In the genomic region with DNA sequence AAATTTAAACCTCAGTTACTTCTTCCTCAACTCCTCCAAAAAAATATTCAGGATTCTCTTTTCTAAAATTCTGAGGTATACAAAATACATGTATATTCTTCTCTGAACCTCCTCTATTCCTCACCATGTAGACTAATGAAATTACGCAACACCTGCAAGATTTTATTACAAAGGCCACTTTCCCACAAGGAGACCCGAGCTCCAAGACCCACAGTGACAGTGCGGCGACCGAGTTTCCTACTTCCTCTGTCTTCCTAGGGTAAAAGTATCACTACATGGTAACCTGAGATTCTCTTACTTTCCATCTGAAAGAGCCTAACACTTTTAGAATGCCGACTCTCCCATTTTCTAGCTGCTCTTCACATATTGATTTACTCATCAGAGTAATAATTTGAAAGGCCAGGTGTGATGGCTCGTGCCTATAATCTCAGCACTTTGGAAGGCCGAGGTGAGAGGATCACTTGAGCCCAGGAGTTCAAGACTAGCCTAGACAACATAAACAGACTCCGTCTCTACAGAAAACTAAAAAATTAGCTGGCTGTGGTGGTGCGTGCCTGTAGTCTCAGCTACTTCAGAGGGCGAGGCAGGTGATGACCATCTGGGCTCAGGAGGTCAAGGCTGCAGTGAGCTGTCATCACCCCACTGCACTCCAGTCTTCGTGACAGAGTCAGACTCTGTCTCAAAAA, we compare ENCODE assay signal across 11 cellular contexts. TPM values are rescaled to one million over a fixed set of nuclear protein-coding genes. Genes with fewer than 3 reads are reported as not detected.
DNase-seq lines count a peak whose midpoint lies in the region; ATAC-seq, FAIRE-seq and TF ChIP-seq lines count a peak whose summit lies in the region.
"Had no signal": no experiment of that assay in that cellular context is flagged by ENCODE, and none has a peak within 500 bp of the region (broad histone marks: within the 10 kb centered on the region; RNA-seq: fewer than 3 reads in every experiment).

No MANE protein-coding gene starts in this region.

- H3K36me3 Mint-ChIP-seq in GM23338 (ENCODE audit: low read depth) (no peaks in the 10 kb centered on the region), progenitor cell of endocrine pancreas (ENCODE audit: insufficient read depth) (no peaks in the 10 kb centered on the region)
- H3K36me3 Mint-ChIP-seq in activated naive CD4-positive, alpha-beta T cell treated with anti-CD3 and anti-CD28 coated beads, Interleukin-2, amount 50 U/mL, for 72 hours = peaks cover 0 to 11% of the 10 kb centered on the region in 2 donors
- H3K36me3 Mint-ChIP-seq in naive thymus-derived CD4-positive, alpha-beta T cell = peaks cover 0 to 33% (median 15%) of the 10 kb centered on the region in 5 donors

- H3K36me3 ChIP-seq in BLaER1 treated with 17β-estradiol and CSF1 and Interleukin-3, amounts not matched to agents 10 nM and 100 nM = peaks cover 0 to 32% (median 14%) of the 10 kb centered on the region in 11 experiments; a peak in 12 of 22 replicates
- no peaks in the 10 kb centered on the region for H3K36me3 ChIP-seq in GM23338 (ENCODE audit: insufficient read depth)
- peaks cover 0 to 2% (median 0%) of the 10 kb centered on the region in 3 experiments for H3K36me3 ChIP-seq in naive thymus-derived CD4-positive, alpha-beta T cell (ENCODE audit: control insufficient read depth in 2 of 3, insufficient read depth in 3 of 3, low read length in 3 of 3)
- H3K36me3 ChIP-seq in BE2C = no peaks in the 10 kb centered on the region
- no peaks in the 10 kb centered on the region for H3K36me3 ChIP-seq in pancreas

- ATAC-seq in GM23338 (peak; percentile 65), pancreas (no peak)
- no peak for ATAC-seq in activated naive CD4-positive, alpha-beta T cell treated with anti-CD3 and anti-CD28 coated beads, Interleukin-2, amount 50 U/mL, for 72 hours
- ATAC-seq in naive thymus-derived CD4-positive, alpha-beta T cell = no peak

- no peaks in the 10 kb centered on the region for H3K9me3 ChIP-seq in BLaER1 treated with 17β-estradiol and CSF1 and Interleukin-3, amounts not matched to agents 10 nM and 100 nM (replicated peaks in 1 of 11)
- H3K9me3 ChIP-seq in naive thymus-derived CD4-positive, alpha-beta T cell (ENCODE audit: control insufficient read depth in 2 of 3, low read length in 3 of 3) = no peaks in the 10 kb centered on the region
- H3K9me3 ChIP-seq in BE2C = no peaks in the 10 kb centered on the region
- no peaks in the 10 kb centered on the region for H3K9me3 ChIP-seq in pancreas

- DNase-seq in GM23338 (ENCODE audit: low spot score) (peak; percentile 60), BE2C (no peak), DMS 273 treated with DMSO at 0.1 percent for 48 hours (lab: John Stamatoyannopoulos, UW) (no peak), pancreas (no peak), progenitor cell of endocrine pancreas (ENCODE audit: low spot score, unreplicated experiment) (no peak)
- DNase-seq in activated naive CD4-positive, alpha-beta T cell treated with anti-CD3 and anti-CD28 coated beads, Interleukin-2, amount 50 U/mL, for 72 hours (ENCODE audit: low spot score in 2 of 2) = no peak
- no peak for DNase-seq in naive thymus-derived CD4-positive, alpha-beta T cell
- DNase-seq: activated effector memory CD4-positive, alpha-beta T cell treated with Interleukin-2 at 50 U/mL for 16 hours; NCI-H2029 had no signal

- H3K4me2 ChIP-seq in BLaER1 treated with 17β-estradiol and CSF1 and Interleukin-3, amounts not matched to agents 10 nM and 100 nM = peak overlapping the region; percentile 82 to 98 (median 91)
- peak overlapping the region; percentile 18 for H3K4me2 ChIP-seq in GM23338

- TF ChIP-seq CTCF in GM23338 (conservative IDR thresholded peaks at IDR 0.05; ENCODE audit: low read depth in 2 of 2) (no peak), BE2C (IDR thresholded peaks at IDR 0.05; ENCODE audit: low read depth, low read length) (no peak), pancreas (IDR thresholded peaks at IDR 0.05) (no peak), progenitor cell of endocrine pancreas (IDR thresholded peaks at IDR 0.05; ENCODE audit: unreplicated experiment) (no peak)

- POLR2A ChIA-PET in naive thymus-derived CD4-positive, alpha-beta T cell (lab: Charles Lee) = interaction anchor here (0.7 to 8.5 kb wide), 15 partner anchors 9 to 55 kb away, joined by 3 to 122 read pairs (median 7); partner anchors contain the start of gene CYTH1

- H3K27ac Mint-ChIP-seq in GM23338 = peak overlapping the region; percentile 51
- peak overlapping the region; percentile 71 to 97 for H3K27ac Mint-ChIP-seq in activated naive CD4-positive, alpha-beta T cell treated with anti-CD3 and anti-CD28 coated beads, Interleukin-2, amount 50 U/mL, for 72 hours
- H3K27ac Mint-ChIP-seq in naive thymus-derived CD4-positive, alpha-beta T cell = peak overlapping the region; percentile 62 to 98 (median 95)
- no peak overlapping the region for H3K27ac Mint-ChIP-seq in progenitor cell of endocrine pancreas

- H2AFZ ChIP-seq in GM23338 = no peak overlapping the region

- no peaks in the 10 kb centered on the region for H3F3A ChIP-seq in GM23338 (replicated peaks; ENCODE audit: low read depth)

- H3K9me2 ChIP-seq in GM23338 (ENCODE audit: insufficient read depth) = no peaks in the 10 kb centered on the region

- no peak for FAIRE-seq in pancreas (lab: Jason Lieb, UNC)

- peak overlapping the region; percentile 44 to 93 (median 84); a peak in 17 of 22 replicates for H3K9ac ChIP-seq in BLaER1 treated with 17β-estradiol and CSF1 and Interleukin-3, amounts not matched to agents 10 nM and 100 nM

- H3K4me3 Mint-ChIP-seq in GM23338 (peak overlapping the region; percentile 22; the same call in 1 of the 3 replicates), progenitor cell of endocrine pancreas (ENCODE audit: low read depth) (no peak overlapping the region)
- peak overlapping the region; percentile 49 to 93 (median 86) for H3K4me3 Mint-ChIP-seq in naive thymus-derived CD4-positive, alpha-beta T cell

- H3K4me1 Mint-ChIP-seq in GM23338 (peaks cover 33% of the 10 kb centered on the region), progenitor cell of endocrine pancreas (ENCODE audit: low read depth) (peaks cover 46% of the 10 kb centered on the region)
- peaks cover 78 to 100% (median 92%) of the 10 kb centered on the region in 7 donors for H3K4me1 Mint-ChIP-seq in naive thymus-derived CD4-positive, alpha-beta T cell

- H3K9me3 Mint-ChIP-seq in GM23338 (no peaks in the 10 kb centered on the region), progenitor cell of endocrine pancreas (ENCODE audit: low read depth) (no peaks in the 10 kb centered on the region)
- no peaks in the 10 kb centered on the region for H3K9me3 Mint-ChIP-seq in activated naive CD4-positive, alpha-beta T cell treated with anti-CD3 and anti-CD28 coated beads, Interleukin-2, amount 50 U/mL, for 72 hours
- H3K9me3 Mint-ChIP-seq in naive thymus-derived CD4-positive, alpha-beta T cell = no peaks in the 10 kb centered on the region

- intact Hi-C loops in naive thymus-derived CD4-positive, alpha-beta T cell (cut with micrococcal nuclease) = loop anchor here in 1 of 2 donors (5.0 kb wide), 2 partner anchors 39 to 389 kb away; no protein-coding TSS in a partner anchor
- intact Hi-C loops in pancreas (cut with DNase I) = no loop called here

- 68 to 71% methylated on average over 12 of the region's 12 CpGs for WGBS in pancreas, 2 donors

- no peaks in the 10 kb centered on the region for H3K27me3 ChIP-seq in BLaER1 treated with 17β-estradiol and CSF1 and Interleukin-3, amounts not matched to agents 10 nM and 100 nM
- H3K27me3 ChIP-seq in GM23338 (ENCODE audit: insufficient read depth) (no peaks in the 10 kb centered on the region), BE2C (no peaks in the 10 kb centered on the region), pancreas (no peaks in the 10 kb centered on the region)
- H3K27me3 ChIP-seq in naive thymus-derived CD4-positive, alpha-beta T cell (ENCODE audit: control insufficient read depth in 2 of 2, insufficient read depth in 2 of 2, low read length in 2 of 2) = no peaks in the 10 kb centered on the region

- H3K4me1 ChIP-seq in BLaER1 treated with 17β-estradiol and CSF1 and Interleukin-3, amounts not matched to agents 10 nM and 100 nM = peaks cover 95 to 100% (median 98%) of the 10 kb centered on the region in 10 experiments
- H3K4me1 ChIP-seq in GM23338 (ENCODE audit: insufficient read depth) (peaks cover 8% of the 10 kb centered on the region), BE2C (peaks cover 6% of the 10 kb centered on the region), pancreas (peaks cover 0 to 49% (median 23%) of the 10 kb centered on the region in 3 donors)
- peaks cover 94 to 98% of the 10 kb centered on the region in 2 donors for H3K4me1 ChIP-seq in naive thymus-derived CD4-positive, alpha-beta T cell (ENCODE audit: control insufficient read depth in 2 of 2, insufficient read depth in 2 of 2, low read length in 2 of 2)

- H3K27me3 Mint-ChIP-seq in GM23338 (ENCODE audit: insufficient read depth, low read depth, poor library complexity) = no peaks in the 10 kb centered on the region
- no peaks in the 10 kb centered on the region for H3K27me3 Mint-ChIP-seq in naive thymus-derived CD4-positive, alpha-beta T cell
- no peaks in the 10 kb centered on the region for H3K27me3 Mint-ChIP-seq in progenitor cell of endocrine pancreas

- H3K27ac ChIP-seq in BLaER1 treated with 17β-estradiol and CSF1 and Interleukin-3, amounts not matched to agents 10 nM and 100 nM = peak overlapping the region; percentile 91 to 100 (median 96)
- H3K27ac ChIP-seq in GM23338 (ENCODE audit: low read depth) (peak overlapping the region; percentile 72), pancreas (peak overlapping the region in 1 of 4 donors; percentile 78)
- peak overlapping the region; percentile 81 for H3K27ac ChIP-seq in naive thymus-derived CD4-positive, alpha-beta T cell (ENCODE audit: low read depth, low read length)
- H3K27ac ChIP-seq: HL-60 had no signal

- H3K79me2 ChIP-seq in GM23338 (replicated peaks; ENCODE audit: insufficient read depth) = 0 out of 2 replicates have a peak, but pooled peaks cover 2% of the 10 kb centered on the region

- H4K20me1 ChIP-seq in BLaER1 treated with 17β-estradiol and CSF1 and Interleukin-3, amounts not matched to agents 10 nM and 100 nM = peaks cover 0 to 48% (median 0%) of the 10 kb centered on the region in 11 experiments; a peak in 7 of 22 replicates
- H4K20me1 ChIP-seq in GM23338 (replicated peaks; ENCODE audit: insufficient read depth) = peaks cover 2% of the 10 kb centered on the region; the same call in 1 of the 2 replicates

- peak overlapping the region in 5 of 10 experiments; percentile 9 to 39 (median 17); a peak in 5 of 20 replicates for H3K4me3 ChIP-seq in BLaER1 treated with 17β-estradiol and CSF1 and Interleukin-3, amounts not matched to agents 10 nM and 100 nM
- H3K4me3 ChIP-seq in GM23338 = no peak overlapping the region
- peak overlapping the region; percentile 20 for H3K4me3 ChIP-seq in naive thymus-derived CD4-positive, alpha-beta T cell (ENCODE audit: low read length)
- H3K4me3 ChIP-seq in BE2C (ENCODE audit: low read depth, low read length) = no peak overlapping the region
- H3K4me3 ChIP-seq in pancreas = no peak overlapping the region

- CTCF ChIA-PET in naive thymus-derived CD4-positive, alpha-beta T cell (lab: Charles Lee) = interaction anchor here (0.6 to 2.3 kb wide), 10 partner anchors 9 to 300 kb away, joined by 3 to 8 read pairs (median 4); no protein-coding TSS in a partner anchor

RNA-seq across cellular contexts. Expression of gene CYTH1, which starts 35.7 kb away (rescaled TPM):
- total RNA-seq in GM23338 (2014; rRNA removed; shearing (Covaris generic)) = 14.5 and 21.2 TPM in 2 replicates
- polyA plus RNA-seq in GM23338 (2016; fragmentation: Nextera tagmentation; extraction: Ambion mirVana) (12.2 and 13.8 TPM in 2 replicates), pancreas (10 to 100 TPM; 25.0 to 28.9 TPM)
- total RNA-seq in activated naive CD4-positive, alpha-beta T cell treated with anti-CD3 and anti-CD28 coated beads, Interleukin-2, amount 50 U/mL, for 72 hours = 100 to 1,000 TPM in 1 of 2 donors, 10 to 100 TPM in 1; 82.6 to 148 TPM
- 100 to 1,000 TPM; 297 to 452 (median 420) TPM for total RNA-seq in naive thymus-derived CD4-positive, alpha-beta T cell
- polyA plus RNA-seq in naive thymus-derived CD4-positive, alpha-beta T cell = 100 to 1,000 TPM; 314 to 395 TPM
- 51.1 TPM for polyA plus RNA-seq in BE2C (2012; ENCODE audit: insufficient read depth, insufficient read length, low read depth)
- total RNA-seq in pancreas (10 to 100 TPM; 18.3 to 34.4 (median 21.3) TPM), progenitor cell of endocrine pancreas (30.1 and 33.3 TPM in 2 replicates)
